ENCODE assay signal across 7 cellular contexts in genomic region chr1:23555949-23556640, GRCh38. TPM values are rescaled to one million over a fixed set of nuclear protein-coding genes. Genes with fewer than 3 reads are reported as not detected.
DNase-seq lines count a peak whose midpoint lies in the region; ATAC-seq and TF ChIP-seq lines count a peak whose summit lies in the region.

No MANE protein-coding gene starts in this region.

- POLR2A ChIA-PET in Panc1 (lab: Charles Lee), result interaction anchor here (0.6 kb wide), 1 partner anchor 49 kb away, joined by 9 read pairs; no protein-coding TSS in a partner anchor

- intact Hi-C loops in Panc1 (cut with micrococcal nuclease; ENCODE audit: unreplicated experiment), result no loop called here

- H3K4me3 ChIP-seq in H7 (ENCODE audit: insufficient read depth, low read depth, low read length), result no peak overlapping the region
- peak overlapping the region in 1 of 2 experiments; percentile 52; a peak in 3 of 4 replicates for H3K4me3 ChIP-seq in Panc1 (ENCODE audit: low read depth in 2 of 2, low read length in 2 of 2)

- H3K36me3 Mint-ChIP-seq in osteocyte (ENCODE audit: unreplicated experiment), result peaks cover 4% of the 10 kb centered on the region

- TF ChIP-seq CTCF in Panc1 (IDR thresholded peaks at IDR 0.05) (no peak), osteocyte (IDR thresholded peaks at IDR 0.05) (no peak)

- peak overlapping the region; percentile 93 for H3K4me3 Mint-ChIP-seq in osteocyte (ENCODE audit: unreplicated experiment)

- peaks cover 25% of the 10 kb centered on the region for H3K27me3 ChIP-seq in H7 (ENCODE audit: control insufficient read depth, insufficient read depth, low read length)
- no peaks in the 10 kb centered on the region for H3K27me3 ChIP-seq in Panc1 (ENCODE audit: control insufficient read depth, insufficient read depth, low read length)

- peak overlapping the region; percentile 88 for H3K27ac ChIP-seq in Panc1 (ENCODE audit: low read length)

- in situ Hi-C loops in Panc1 (cut with HindIII; ENCODE audit: low pct_unique_long_range_greater_than_20kb, low sequenced_read_pairs), result no loop called here

- CTCF ChIA-PET in Panc1 (lab: Charles Lee), result interaction anchor here (1.9 to 2.5 kb wide), 2 partner anchors 79 to 81 kb away, joined by 5 to 11 read pairs; no protein-coding TSS in a partner anchor

- no TSS peak for BruUV-seq in Panc1 (replicated peaks; lab: Mats Ljungman, UMichigan)

- no peaks in the 10 kb centered on the region for H3K36me3 ChIP-seq in H7 (replicated peaks; ENCODE audit: control insufficient read depth, insufficient read depth, low read length)
- peaks cover 6% of the 10 kb centered on the region; the same call in 1 of the 2 replicates for H3K36me3 ChIP-seq in Panc1 (ENCODE audit: control insufficient read depth, insufficient read depth, low read length)

- H3K9me3 ChIP-seq in Panc1 (ENCODE audit: control insufficient read depth, insufficient read depth, low read depth, low read length), result no peaks in the 10 kb centered on the region

- DNase-seq in H7 (peak; percentile 85), Panc1 (ENCODE audit: low read depth, low spot score) (no peak), osteocyte (ENCODE audit: extremely low spot score, unreplicated experiment) (no peak), NCI-H1092 treated with DMSO at 0.1 percent for 48 hours (lab: John Stamatoyannopoulos, UW) (no peak)
- DNase-seq in effector CD4-positive, alpha-beta T cell, result no peak

- H3K27me3 Mint-ChIP-seq in osteocyte (ENCODE audit: unreplicated experiment), result no peaks in the 10 kb centered on the region

- H3K27ac Mint-ChIP-seq in osteocyte (ENCODE audit: unreplicated experiment), result peak overlapping the region; percentile 97

- peaks cover 64% of the 10 kb centered on the region for H3K4me1 Mint-ChIP-seq in osteocyte (ENCODE audit: unreplicated experiment)

- ATAC-seq in Panc1, result peak; percentile 6
- ATAC-seq in esophagus mucosa, result peak; percentile 1
- ATAC-seq in HG02642 (IDR thresholded peaks at IDR 0.05; ENCODE audit: poor library complexity, unreplicated experiment), result no peak

- H3K9me3 Mint-ChIP-seq in osteocyte (ENCODE audit: unreplicated experiment), result no peaks in the 10 kb centered on the region

- H3K4me1 ChIP-seq in Panc1 (ENCODE audit: control insufficient read depth, insufficient read depth, low read length), result peaks cover 50% of the 10 kb centered on the region

RNA-seq across cellular contexts. Expression of gene ID3, which starts 3.2 kb away (rescaled TPM):
- total RNA-seq in H7 (2014; rRNA removed; shearing (Covaris generic)), result 149 and 160 TPM in 2 replicates
- total RNA-seq in Panc1 (2021; ENCODE audit: unreplicated experiment) (39.6 TPM), esophagus mucosa (25.7 TPM), osteocyte (73.5 and 86.9 TPM in 2 replicates)
- 46.3 TPM for polyA plus RNA-seq in Panc1 (2012; ENCODE audit: insufficient read length)

RNA-seq across cellular contexts. Expression of gene E2F2, which starts 25.1 kb away (rescaled TPM):
- 7.8 and 9.9 TPM in 2 replicates for total RNA-seq in H7 (2014; rRNA removed; shearing (Covaris generic))
- 9.5 TPM for total RNA-seq in Panc1 (2021; ENCODE audit: unreplicated experiment)
- 3.1 TPM for polyA plus RNA-seq in Panc1 (2012; ENCODE audit: insufficient read length)
- total RNA-seq in esophagus mucosa, result 13.9 TPM
- 1.3 TPM in 2 replicates for total RNA-seq in osteocyte
